Comparison of ENCODE assay signal across 26 cellular contexts in genomic region chr22:49317369-49317768, GRCh38.
DNase-seq lines count a peak whose midpoint lies in the region; ATAC-seq and TF ChIP-seq lines count a peak whose summit lies in the region.
"Had no signal": no experiment of that assay in that cellular context is flagged by ENCODE, and none has a peak within 500 bp of the region (broad histone marks: within the 10 kb centered on the region; RNA-seq: fewer than 3 reads in every experiment).

No MANE protein-coding gene starts in this region.

- H3K9me2 ChIP-seq in DOHH2 (replicated peaks; ENCODE audit: control insufficient read depth, low read length), result no peaks in the 10 kb centered on the region

- H3K4me1 ChIP-seq in DOHH2 (ENCODE audit: control insufficient read depth, low read length), result peaks cover 21% of the 10 kb centered on the region
- H3K4me1 ChIP-seq: gastroesophageal sphincter, left lung, thyroid gland had no signal

- H3K27me3 ChIP-seq in DOHH2 (ENCODE audit: control insufficient read depth, low read length), result no peaks in the 10 kb centered on the region
- H3K27me3 ChIP-seq: thyroid gland had no signal

- no peaks in the 10 kb centered on the region for H3K9me3 ChIP-seq in DOHH2 (ENCODE audit: control insufficient read depth, insufficient read depth, low read length)
- H3K9me3 ChIP-seq: gastroesophageal sphincter, left lung, thyroid gland had no signal

- peaks cover 3% of the 10 kb centered on the region; the same call in 1 of the 2 replicates for H3F3A ChIP-seq in DOHH2 (ENCODE audit: control insufficient read depth, insufficient read depth)

- H3K36me3 ChIP-seq in DOHH2 (ENCODE audit: control insufficient read depth, low read length), result no peaks in the 10 kb centered on the region
- H3K36me3 ChIP-seq: gastroesophageal sphincter, left lung, thyroid gland had no signal

- peak; percentile 4 for DNase-seq in NCI-H69 (lab: John Stamatoyannopoulos, UW)
- DNase-seq in iPS-NIHi7 (ENCODE audit: extremely low spot score), result peak; percentile 2
- no peak for DNase-seq in DMS53 (lab: John Stamatoyannopoulos, UW)
- DNase-seq in KG1 (lab: John Stamatoyannopoulos, UW), result no peak
- DNase-seq in erythroblast (lab: John Stamatoyannopoulos, UW), result no peak
- DNase-seq: activated CD4-positive, alpha-beta T cell treated with anti-CD3 and anti-CD28 coated beads for 36 hours; activated effector memory CD4-positive, alpha-beta T cell treated with anti-CD3 and anti-CD28 coated beads, Interleukin-2, amount 50 U/mL, for 16 hours; activated naive CD8-positive, alpha-beta T cell treated with anti-CD3 and anti-CD28 coated beads, Interleukin-2, amount 10 ng/mL, durations not matched to agents 7 days and 5 days; activated T-cell treated with anti-CD3 and anti-CD28 coated beads, Interleukin-2, amount 50 U/mL, for 1 hour; C1 segment of cervical spinal cord; dermis blood vessel endothelial cell; DMS 273 treated with DMSO at 0.1 percent for 48 hours; GOT3; hippocampal formation; left lung; NCI-H2029; NCI-H345; NCI-H748 treated with DMSO at 0.1 percent for 48 hours; occipital lobe; stimulated activated naive CD8-positive, alpha-beta T cell treated with anti-CD3 and anti-CD28 coated beads, Interleukin-15, amount 100 ng/mL, for 72 hours; thyroid gland had no signal

- no peak overlapping the region for H3K4me3 ChIP-seq in DOHH2 (ENCODE audit: low read length)
- H3K4me3 ChIP-seq: gastroesophageal sphincter, left lung, thyroid gland had no signal

- peak; percentile 43 for TF ChIP-seq CTCF in 22Rv1 (IDR thresholded peaks at IDR 0.05)
- TF ChIP-seq CTCF in DOHH2 (IDR thresholded peaks at IDR 0.05; ENCODE audit: low read depth, low read length, poor library complexity, severe bottlenecking), result peak; percentile 41

- TF ChIP-seq POLR2A in erythroblast (IDR thresholded peaks at IDR 0.05; ENCODE audit: low read length), result no peak

- H3K79me2 ChIP-seq in DOHH2 (ENCODE audit: control insufficient read depth, low read length), result no peaks in the 10 kb centered on the region

- no peak for ATAC-seq in HG03108 (IDR thresholded peaks at IDR 0.05; ENCODE audit: unreplicated experiment)
- ATAC-seq: activated CD4-positive, alpha-beta T cell treated with anti-CD3 and anti-CD28 coated beads for 36 hours; gastroesophageal sphincter; left lung; Right ventricle myocardium inferior; stimulated activated naive CD8-positive, alpha-beta T cell treated with anti-CD3 and anti-CD28 coated beads, Interleukin-15, amount 100 ng/mL, for 72 hours had no signal

- no peak overlapping the region for H3K4me2 ChIP-seq in DOHH2 (ENCODE audit: low read length)

- no peaks in the 10 kb centered on the region for H4K20me1 ChIP-seq in DOHH2 (ENCODE audit: control insufficient read depth, insufficient read depth, low read depth, low read length)

- no peak overlapping the region for H3K27ac ChIP-seq in 22Rv1
- no peak overlapping the region for H3K27ac ChIP-seq in DOHH2 (ENCODE audit: low read depth, low read length)
- H3K27ac ChIP-seq: gastroesophageal sphincter, left lung, thyroid gland had no signal

Comparison
In these comparisons a context has a peak if more than half of its experiments do, and no peak if none do; other contexts are left out.
1. DNase-seq: peak in NCI-H69 (single experiment) and iPS-NIHi7 (single experiment); none in DMS53 (single experiment), KG1 (single experiment) and erythroblast (0 of 2).